Comparison of ENCODE assay signal across 16 cellular contexts in genomic region chr5:17370651-17371050, GRCh38.
A peak's percentile ranks its signal among the peaks of the same experiment; 100 is the strongest.
DNase-seq lines count a peak whose midpoint lies in the region; ATAC-seq, FAIRE-seq and TF ChIP-seq lines count a peak whose summit lies in the region.
"Had no signal": no experiment of that assay in that cellular context is flagged by ENCODE, and none has a peak within 500 bp of the region (broad histone marks: within the 10 kb centered on the region; RNA-seq: fewer than 3 reads in every experiment).

No MANE protein-coding gene starts in this region.

- no peak overlapping the region for H2BK12ac ChIP-seq in trophoblast cell (ENCODE audit: low read length)

- H3K4me1 ChIP-seq in mucosa of descending colon (ENCODE audit: low read depth) (no peaks in the 10 kb centered on the region), trophoblast cell (ENCODE audit: control insufficient read depth in 1 of 2, insufficient read depth in 2 of 2, low read length in 2 of 2) (peaks cover 4 to 9% of the 10 kb centered on the region in 2 experiments)

- peaks cover 6 to 15% of the 10 kb centered on the region in 2 donors for H3K4me1 Mint-ChIP-seq in stimulated activated naive B cell treated with anti-CD40 and anti-IgM and Interleukin-4, amounts not matched to agents 10 μg/mL and 1 μg/mL and 100 μg/mL, for 72 hours
- H3K4me1 Mint-ChIP-seq: CD4-positive, alpha-beta memory T cell had no signal

- H3K4me3 ChIP-seq in mucosa of descending colon (no peak overlapping the region), trophoblast cell (ENCODE audit: low read depth, low read length) (no peak overlapping the region)
- H3K4me3 ChIP-seq: A549, GM23338 had no signal

- H3K79me1 ChIP-seq in trophoblast cell (ENCODE audit: low read length), result peaks cover 3% of the 10 kb centered on the region

- H3K36me3 ChIP-seq in mucosa of descending colon (ENCODE audit: low read depth) (no peaks in the 10 kb centered on the region), trophoblast cell (ENCODE audit: control insufficient read depth in 1 of 2, insufficient read depth in 2 of 2, low read length in 2 of 2) (no peaks in the 10 kb centered on the region)
- H3K36me3 ChIP-seq: BE2C had no signal

- no peak overlapping the region for H4K8ac ChIP-seq in trophoblast cell (ENCODE audit: low read depth, low read length)

- H3K27me3 Mint-ChIP-seq in stimulated activated naive B cell treated with anti-CD40 and anti-IgM and Interleukin-4, amounts not matched to agents 10 μg/mL and 1 μg/mL and 100 μg/mL, for 72 hours, result peaks cover 0 to 4% of the 10 kb centered on the region in 2 donors
- H3K27me3 Mint-ChIP-seq: CD4-positive, alpha-beta memory T cell had no signal

- TF ChIP-seq CTCF in RWPE1 (conservative IDR thresholded peaks at IDR 0.05; ENCODE audit: low read depth), result no peak
- no peak for TF ChIP-seq CTCF in mucosa of descending colon (IDR thresholded peaks at IDR 0.05)

- peak; percentile 55 for FAIRE-seq in HTR-8/SVneo (lab: Jason Lieb, UNC)
- FAIRE-seq: A549, GM12891, HepG2 had no signal

- no peak overlapping the region for H2AK5ac ChIP-seq in trophoblast cell (ENCODE audit: low read length)

- intact Hi-C loops in mucosa of descending colon (cut with DNase I, micrococcal nuclease), result no loop called here

- POLR2A ChIA-PET in RWPE1 (lab: Yijun Ruan, JAX; ENCODE audit: low non-redundant PET), result no interaction called here

- DNase-seq in HTR-8/SVneo (ENCODE audit: insufficient read length, low spot score), result no peak
- peak; percentile 38 for DNase-seq in RWPE1 (ENCODE audit: low spot score)
- peak; percentile 43 for DNase-seq in epithelial cell of prostate (ENCODE audit: low read depth, low spot score)
- DNase-seq in mucosa of descending colon, result no peak
- DNase-seq in stimulated activated naive B cell treated with anti-CD40 and anti-IgM and Interleukin-4, amounts not matched to agents 10 μg/mL and 1 μg/mL and 100 μg/mL, for 72 hours, result no peak
- DNase-seq in NCI-H128 (lab: John Stamatoyannopoulos, UW; ENCODE audit: unreplicated experiment), result no peak
- DNase-seq in trophoblast cell, result no peak
- DNase-seq: BE2C; CD4-positive, alpha-beta memory T cell; DMS79; H7 had no signal

- H2BK120ac ChIP-seq in trophoblast cell (ENCODE audit: insufficient read depth, low read length, poor library complexity), result no peak overlapping the region

- no peak overlapping the region for H3K4me2 ChIP-seq in trophoblast cell (ENCODE audit: low read length)
- H3K4me2 ChIP-seq: A549, GM23338 had no signal

- no peak overlapping the region for H2AFZ ChIP-seq in trophoblast cell (ENCODE audit: insufficient read depth, low read length, poor library complexity)
- H2AFZ ChIP-seq: GM23338 had no signal

- ATAC-seq in mucosa of descending colon, result peak; percentile 33
- no peak for ATAC-seq in stimulated activated naive B cell treated with anti-CD40 and anti-IgM and Interleukin-4, amounts not matched to agents 10 μg/mL and 1 μg/mL and 100 μg/mL, for 72 hours (replicated peaks)
- ATAC-seq: A549, GM23338, HepG2 had no signal

- H3K27me3 ChIP-seq in trophoblast cell (ENCODE audit: insufficient read depth, low read length), result no peaks in the 10 kb centered on the region
- H3K27me3 ChIP-seq: BE2C had no signal

- H3K4ac ChIP-seq in trophoblast cell (ENCODE audit: low read depth, low read length), result no peak overlapping the region

- H3K9ac ChIP-seq in trophoblast cell (ENCODE audit: low read length), result no peak overlapping the region

- H3K79me2 ChIP-seq in trophoblast cell (ENCODE audit: control insufficient read depth, insufficient read depth, low read length, poor library complexity), result no peaks in the 10 kb centered on the region

- H2BK5ac ChIP-seq in trophoblast cell (ENCODE audit: low read depth, low read length, poor library complexity), result no peak overlapping the region

- no CpG with 5 or more reads among the region's 7 CpGs for WGBS in trophoblast cell (ENCODE audit: extremely low coverage, insufficient coverage, insufficient read length)

- CTCF ChIA-PET in RWPE1 (lab: Yijun Ruan, JAX), result interaction anchor here (0.7 kb wide), 1 partner anchor 12 kb away, joined by 3 read pairs; no protein-coding TSS in a partner anchor

- no peak overlapping the region for H3K18ac ChIP-seq in trophoblast cell (ENCODE audit: low read length)

- no peaks in the 10 kb centered on the region for H3K9me3 Mint-ChIP-seq in stimulated activated naive B cell treated with anti-CD40 and anti-IgM and Interleukin-4, amounts not matched to agents 10 μg/mL and 1 μg/mL and 100 μg/mL, for 72 hours

- H4K12ac ChIP-seq in trophoblast cell (ENCODE audit: low read depth, low read length), result no peak overlapping the region

- no peak overlapping the region for H3K4me3 Mint-ChIP-seq in stimulated activated naive B cell treated with anti-CD40 and anti-IgM and Interleukin-4, amounts not matched to agents 10 μg/mL and 1 μg/mL and 100 μg/mL, for 72 hours
- H3K4me3 Mint-ChIP-seq: GM23338 had no signal

- H3K14ac ChIP-seq in trophoblast cell (ENCODE audit: low read length), result no peak overlapping the region

- H3K27ac ChIP-seq in RWPE1 (no peak overlapping the region), epithelial cell of prostate (peak overlapping the region; percentile 74), trophoblast cell (ENCODE audit: low read depth, low read length) (no peak overlapping the region)
- H3K27ac ChIP-seq: C4-2B had no signal

- no peaks in the 10 kb centered on the region for H3K36me3 Mint-ChIP-seq in stimulated activated naive B cell treated with anti-CD40 and anti-IgM and Interleukin-4, amounts not matched to agents 10 μg/mL and 1 μg/mL and 100 μg/mL, for 72 hours
- H3K36me3 Mint-ChIP-seq: CD4-positive, alpha-beta memory T cell had no signal

- H3K23ac ChIP-seq in trophoblast cell (ENCODE audit: low read length), result no peak overlapping the region

- no peaks in the 10 kb centered on the region for H3K9me3 ChIP-seq in mucosa of descending colon
- no peaks in the 10 kb centered on the region for H3K9me3 ChIP-seq in trophoblast cell (ENCODE audit: insufficient read depth, low read depth, low read length)
- H3K9me3 ChIP-seq: A549, BE2C had no signal

- H4K91ac ChIP-seq in trophoblast cell (ENCODE audit: low read depth, low read length), result no peak overlapping the region

- H3K27ac Mint-ChIP-seq in stimulated activated naive B cell treated with anti-CD40 and anti-IgM and Interleukin-4, amounts not matched to agents 10 μg/mL and 1 μg/mL and 100 μg/mL, for 72 hours, result no peak overlapping the region
- H3K27ac Mint-ChIP-seq: CD4-positive, alpha-beta memory T cell; GM23338 had no signal

Comparison
In these comparisons a context has a peak if more than half of its experiments do, and no peak if none do; other contexts are left out.
1. DNase-seq: peak in RWPE1 (single experiment) and epithelial cell of prostate (single experiment); none in HTR-8/SVneo (single experiment), mucosa of descending colon (0 of 3), stimulated activated naive B cell treated with anti-CD40 and anti-IgM and Interleukin-4, amounts not matched to agents 10 μg/mL and 1 μg/mL and 100 μg/mL, for 72 hours (single experiment), NCI-H128 (single experiment) and trophoblast cell (0 of 2).